7 cellular contexts compared by ENCODE assay signal in the genomic region with DNA sequence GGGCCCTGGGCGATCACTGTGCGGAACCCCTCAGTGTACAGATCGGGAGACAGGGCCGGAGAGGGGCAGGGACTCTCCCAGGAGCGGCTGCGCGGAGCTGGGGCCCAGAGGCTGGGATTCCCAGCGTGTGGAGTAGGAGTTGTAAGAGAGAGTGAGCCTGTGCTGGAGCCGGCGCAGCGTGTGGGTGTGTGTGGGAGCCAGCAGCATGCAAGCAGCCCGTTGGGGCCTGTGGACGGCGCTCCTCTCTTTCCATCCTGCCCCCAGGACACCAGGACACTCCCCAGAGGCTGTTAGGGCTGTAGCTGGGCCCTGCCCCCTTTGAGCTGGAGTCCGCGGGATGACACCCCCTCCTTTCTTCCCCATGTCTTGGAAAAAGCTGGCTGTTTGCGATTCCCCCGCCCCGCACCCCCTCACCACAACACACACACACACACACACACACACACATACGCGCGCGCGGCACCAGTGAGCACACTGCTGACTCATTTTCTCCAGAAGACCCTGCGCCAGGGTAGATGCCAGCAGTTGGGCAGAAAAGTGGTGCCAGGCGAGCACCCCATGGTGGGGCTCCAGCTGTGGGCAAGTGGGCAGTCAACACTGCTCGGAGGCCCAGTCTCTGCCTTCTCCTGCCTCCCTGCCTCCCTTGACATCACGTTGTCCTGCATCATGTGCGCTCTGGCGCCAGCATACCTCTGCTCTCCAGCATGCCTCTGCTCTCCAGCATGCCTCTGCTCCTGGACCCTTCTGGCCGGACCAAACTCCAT. TPM values are rescaled to one million over a fixed set of nuclear protein-coding genes. Genes with fewer than 3 reads are reported as not detected.
DNase-seq lines count a peak whose midpoint lies in the region; ATAC-seq, FAIRE-seq and TF ChIP-seq lines count a peak whose summit lies in the region.

No MANE protein-coding gene starts in this region.

- peak overlapping the region; percentile 74 to 94 for H3K4me2 ChIP-seq in H1 (ENCODE audit: insufficient read depth in 1 of 2, low read depth in 2 of 2, low read length in 2 of 2)

- peaks cover 8% of the 10 kb centered on the region for H3K36me3 Mint-ChIP-seq in HFFc6 (ENCODE audit: low read depth)
- peaks cover 1% of the 10 kb centered on the region for H3K36me3 Mint-ChIP-seq in activated CD4-positive, alpha-beta T cell treated with anti-CD3 and anti-CD28 coated beads, Interleukin-2, amount 10 ng/mL, durations not matched to agents 24 days and 14 days (ENCODE audit: low read depth)
- H3K36me3 Mint-ChIP-seq in memory B cell: no peaks in the 10 kb centered on the region

- TF ChIP-seq CTCF in HFFc6 (IDR thresholded peaks at IDR 0.05) (peak; percentile 34; the same call in 1 of the 2 replicates), H1 (IDR thresholded peaks at IDR 0.05; ENCODE audit: control extremely low read depth in 1 of 3, insufficient read depth in 1 of 3, low read depth in 1 of 3, low read length in 3 of 3) (peak in 1 of 3 experiments; percentile 15; a peak in 1 of 4 replicates)

- H2BK15ac ChIP-seq in H1 (ENCODE audit: low read length): peak overlapping the region; percentile 72; the same call in 1 of the 2 replicates

- H4K20me1 ChIP-seq in H1 (replicated peaks in 1 of 2; ENCODE audit: control insufficient read depth in 1 of 2, insufficient read depth in 2 of 2, low read length in 2 of 2): peaks cover 5 to 22% of the 10 kb centered on the region in 2 experiments

- H4K8ac ChIP-seq in H1 (ENCODE audit: extremely low read depth, insufficient read depth, low read length): no peak overlapping the region; the same call in 1 of the 2 replicates

- peak overlapping the region; percentile 98 for H3K4me3 Mint-ChIP-seq in HFFc6
- H3K4me3 Mint-ChIP-seq in activated CD4-positive, alpha-beta T cell treated with anti-CD3 and anti-CD28 coated beads, Interleukin-2, amount 10 ng/mL, durations not matched to agents 24 days and 14 days: peak overlapping the region; percentile 98
- peak overlapping the region; percentile 87 for H3K4me3 Mint-ChIP-seq in memory B cell
- H3K4me3 Mint-ChIP-seq in stimulated activated naive CD8-positive, alpha-beta T cell treated with anti-CD3 and anti-CD28 coated beads, Interleukin-15, amount 100 ng/mL, for 72 hours: peak overlapping the region; percentile 92 to 93

- H3K4ac ChIP-seq in H1 (replicated peaks; ENCODE audit: insufficient read length, low read depth, low read length): no peak overlapping the region

- H3K18ac ChIP-seq in H1 (ENCODE audit: extremely low read depth, low read length): peak overlapping the region; percentile 24; the same call in 1 of the 2 replicates

- H3K27me3 ChIP-seq in H1 (replicated peaks in 1 of 4; ENCODE audit: control insufficient read depth in 3 of 4, extremely low read depth in 1 of 4, insufficient read depth in 3 of 4, low read length in 3 of 4): peaks cover 4 to 26% (median 21%) of the 10 kb centered on the region in 4 experiments

- H2AFZ ChIP-seq in H1 (ENCODE audit: low read length): no peak overlapping the region

- no peak overlapping the region for H3K27ac ChIP-seq in H1 (ENCODE audit: low read depth, low read length)

- H2BK120ac ChIP-seq in H1 (replicated peaks; ENCODE audit: low read depth, low read length): no peak overlapping the region

- H3K9me3 Mint-ChIP-seq in HFFc6 (no peaks in the 10 kb centered on the region), memory B cell (no peaks in the 10 kb centered on the region)
- H3K9me3 Mint-ChIP-seq in activated CD4-positive, alpha-beta T cell treated with anti-CD3 and anti-CD28 coated beads, Interleukin-2, amount 10 ng/mL, durations not matched to agents 24 days and 14 days: no peaks in the 10 kb centered on the region
- no peaks in the 10 kb centered on the region for H3K9me3 Mint-ChIP-seq in stimulated activated naive CD8-positive, alpha-beta T cell treated with anti-CD3 and anti-CD28 coated beads, Interleukin-15, amount 100 ng/mL, for 72 hours

- H3K4me1 ChIP-seq in H1 (replicated peaks in 1 of 4; ENCODE audit: control insufficient read depth in 3 of 4, insufficient read depth in 4 of 4, low read length in 3 of 4): peaks cover 0 to 14% (median 11%) of the 10 kb centered on the region in 4 experiments; a peak in 6 of 7 replicates

- H3K27me3 Mint-ChIP-seq in HFFc6 (ENCODE audit: insufficient read depth): peaks cover 6% of the 10 kb centered on the region
- H3K27me3 Mint-ChIP-seq in activated CD4-positive, alpha-beta T cell treated with anti-CD3 and anti-CD28 coated beads, Interleukin-2, amount 10 ng/mL, durations not matched to agents 24 days and 14 days: peaks cover 38% of the 10 kb centered on the region
- H3K27me3 Mint-ChIP-seq in memory B cell: peaks cover 28% of the 10 kb centered on the region
- H3K27me3 Mint-ChIP-seq in stimulated activated naive CD8-positive, alpha-beta T cell treated with anti-CD3 and anti-CD28 coated beads, Interleukin-15, amount 100 ng/mL, for 72 hours: peaks cover 38% of the 10 kb centered on the region

- H2BK20ac ChIP-seq in H1 (ENCODE audit: low read length): no peak overlapping the region

- no peak overlapping the region for H3K14ac ChIP-seq in H1 (ENCODE audit: insufficient read length)

- peak overlapping the region; percentile 49 to 86 (median 70); a peak in 7 of 8 replicates for H3K4me3 ChIP-seq in H1 (ENCODE audit: extremely low read depth in 1 of 4, insufficient read depth in 2 of 4, low read depth in 3 of 4, low read length in 4 of 4)

- H4K5ac ChIP-seq in H1 (ENCODE audit: insufficient read length, low read depth, low read length): no peak overlapping the region

- CTCF ChIA-PET in H1 (lab: Charles Lee; ENCODE audit: partially characterized antibody): interaction anchor here (0.8 to 8.5 kb wide), 21 partner anchors 10 to 133 kb away, joined by 3 to 114 read pairs (median 5); no protein-coding TSS in a partner anchor

- H3K4me1 Mint-ChIP-seq in HFFc6 (ENCODE audit: low read depth): peaks cover 58% of the 10 kb centered on the region
- peaks cover 16% of the 10 kb centered on the region for H3K4me1 Mint-ChIP-seq in activated CD4-positive, alpha-beta T cell treated with anti-CD3 and anti-CD28 coated beads, Interleukin-2, amount 10 ng/mL, durations not matched to agents 24 days and 14 days
- peaks cover 13% of the 10 kb centered on the region for H3K4me1 Mint-ChIP-seq in memory B cell
- peaks cover 29% of the 10 kb centered on the region for H3K4me1 Mint-ChIP-seq in stimulated activated naive CD8-positive, alpha-beta T cell treated with anti-CD3 and anti-CD28 coated beads, Interleukin-15, amount 100 ng/mL, for 72 hours

- TF ChIP-seq POLR2A in H1 (IDR thresholded peaks at IDR 0.05; ENCODE audit: control extremely low read depth in 1 of 2, low read depth in 2 of 2, low read length in 2 of 2): no peak

- H2BK12ac ChIP-seq in H1 (ENCODE audit: low read depth, low read length): peak overlapping the region; percentile 19; the same call in 1 of the 2 replicates

- H3K9ac ChIP-seq in H1 (replicated peaks in 1 of 4; ENCODE audit: extremely low read depth in 1 of 4, low read depth in 3 of 4, low read length in 3 of 4): no peak overlapping the region

- H3K9me3 ChIP-seq in H1 (ENCODE audit: insufficient read depth in 2 of 2, low read depth in 1 of 2, low read length in 1 of 2): no peaks in the 10 kb centered on the region

- no peaks in the 10 kb centered on the region for H3K36me3 ChIP-seq in H1 (ENCODE audit: control insufficient read depth in 2 of 4, insufficient read depth in 4 of 4, low read length in 3 of 4)

- H3K56ac ChIP-seq in H1 (replicated peaks; ENCODE audit: insufficient read length, low read depth, low read length): no peak overlapping the region

- H4K91ac ChIP-seq in H1 (replicated peaks; ENCODE audit: insufficient read length, low read length): peak overlapping the region; percentile 40

- H3K23ac ChIP-seq in H1 (ENCODE audit: insufficient read length): no peak overlapping the region

- peaks cover 0 to 9% of the 10 kb centered on the region in 2 experiments; a peak in 1 of 4 replicates for H3K79me2 ChIP-seq in H1 (ENCODE audit: control insufficient read depth in 1 of 2, insufficient read depth in 2 of 2, low read length in 2 of 2)

- TF ChIP-seq RAD21 in H1 (IDR thresholded peaks at IDR 0.05 in 1 of 2, conservative IDR thresholded peaks at IDR 0.05 in 1 of 2; ENCODE audit: low read depth in 2 of 2, low read length in 2 of 2): peak in 1 of 2 experiments; percentile 2; a peak in 1 of 4 replicates

- ATAC-seq in memory B cell (ENCODE audit: low read depth) (no peak), GM19395 (IDR thresholded peaks at IDR 0.05; ENCODE audit: unreplicated experiment) (no peak), GM18498 (IDR thresholded peaks at IDR 0.05; ENCODE audit: unreplicated experiment) (no peak)
- peak; percentile 6 for ATAC-seq in stimulated activated naive CD8-positive, alpha-beta T cell treated with anti-CD3 and anti-CD28 coated beads, Interleukin-15, amount 100 ng/mL, for 72 hours

- H3K79me1 ChIP-seq in H1 (ENCODE audit: low read depth, low read length): peaks cover 5% of the 10 kb centered on the region; the same call in 1 of the 2 replicates

- 42% methylated on average over 29 of the region's 31 CpGs; no CpG with 5 or more reads in 1 of the 2 experiments for WGBS in H1 (ENCODE audit: extremely low coverage in 1 of 2, insufficient coverage in 1 of 2, insufficient read length in 1 of 2, insufficient replicate concordance in 2 of 2, low coverage in 1 of 2, low lambda C conversion rate in 2 of 2, missing lambda C conversion rate in 1 of 2), 2 experiments

- POLR2A ChIA-PET in H1 (lab: Charles Lee; ENCODE audit: partially characterized antibody): no interaction called here

- peak; percentile 88 for DNase-seq in HFFc6
- DNase-seq in activated CD4-positive, alpha-beta T cell treated with anti-CD3 and anti-CD28 coated beads, Interleukin-2, amount 10 ng/mL, durations not matched to agents 24 days and 14 days: peak; percentile 72
- DNase-seq in H1 (ENCODE audit: low read depth in 1 of 2, low spot score in 2 of 2): peak in 1 of 2 experiments; percentile 64
- no peak for DNase-seq in memory B cell (ENCODE audit: low spot score in 2 of 2)
- DNase-seq in stimulated activated naive CD8-positive, alpha-beta T cell treated with anti-CD3 and anti-CD28 coated beads, Interleukin-15, amount 100 ng/mL, for 72 hours: peak in 1 of 2 donors; percentile 28

- intact Hi-C loops in activated CD4-positive, alpha-beta T cell treated with anti-CD3 and anti-CD28 coated beads, Interleukin-2, amount 10 ng/mL, durations not matched to agents 24 days and 14 days (cut with micrococcal nuclease): loop anchor here (5.0 to 10.0 kb wide), 2 partner anchors 50 to 228 kb away; a partner anchor contains a TSS

- FAIRE-seq in H1 (lab: Jason Lieb, UNC): no peak

- no peak for TF ChIP-seq EP300 in H1 (IDR thresholded peaks at IDR 0.05; ENCODE audit: borderline replicate concordance in 1 of 2, low read depth in 2 of 2, low read length in 2 of 2)

- H2AK5ac ChIP-seq in H1 (ENCODE audit: low read depth, low read length): peak overlapping the region; percentile 59; the same call in 1 of the 2 replicates

- H3K23me2 ChIP-seq in H1 (ENCODE audit: low read depth, low read length): peaks cover 13% of the 10 kb centered on the region

- no peak overlapping the region for H2BK5ac ChIP-seq in H1 (ENCODE audit: low read depth, low read length)

- H3K27ac Mint-ChIP-seq in HFFc6: peak overlapping the region; percentile 91
- peak overlapping the region; percentile 92 for H3K27ac Mint-ChIP-seq in activated CD4-positive, alpha-beta T cell treated with anti-CD3 and anti-CD28 coated beads, Interleukin-2, amount 10 ng/mL, durations not matched to agents 24 days and 14 days
- peak overlapping the region; percentile 4 for H3K27ac Mint-ChIP-seq in memory B cell
- H3K27ac Mint-ChIP-seq in stimulated activated naive CD8-positive, alpha-beta T cell treated with anti-CD3 and anti-CD28 coated beads, Interleukin-15, amount 100 ng/mL, for 72 hours: peak overlapping the region; percentile 13 to 97

RNA-seq across cellular contexts. Expression of a gene that starts 1.5 kb away (rescaled TPM):
- 10 to 100 TPM; 22.2 to 24.1 (median 23.4) TPM for total RNA-seq in HFFc6 (2021; fragmentation: NEBNext Ultra II Directional; extraction: Animal tissue kit (Norgen Biotek cat#: 25700))
- total RNA-seq in activated CD4-positive, alpha-beta T cell treated with anti-CD3 and anti-CD28 coated beads, Interleukin-2, amount 10 ng/mL, durations not matched to agents 24 days and 14 days: 8.5 and 9.7 TPM in 2 replicates
- 22.5 and 22.8 TPM in 2 replicates for total RNA-seq in H1 (2021; fragmentation: NEBNext Ultra II Directional; extraction: Animal tissue kit (Norgen Biotek cat#: 25700))
- polyA plus RNA-seq in H1 (2011; rRNA removed): 15.1 and 26.0 TPM in 2 replicates
- polyA plus RNA-seq in H1 (2011; cell fraction: cytosol; rRNA removed): 17.3 TPM
- polyA plus RNA-seq in H1 (2011; cell fraction: nucleus; rRNA removed): 250 TPM
- 15.6 to 20.3 TPM (median 17.3 TPM) in 4 replicates for polyA plus RNA-seq in H1 (2012, experiment 1 of 2)
- polyA plus RNA-seq in H1 (2012, experiment 2 of 2): 4.8 TPM
- 17.7 TPM for polyA plus RNA-seq in H1 (2013, experiment 1 of 2)
- polyA plus RNA-seq in H1 (2013, experiment 2 of 2): 15.1 TPM
- 12.9 and 15.0 TPM in 2 replicates for polyA minus RNA-seq in H1 (2011; rRNA and poly(A)+ RNA removed)
- 7.2 TPM for polyA minus RNA-seq in H1 (2011; cell fraction: cytosol; rRNA and poly(A)+ RNA removed)
- polyA minus RNA-seq in H1 (2011; cell fraction: nucleus; rRNA and poly(A)+ RNA removed): 55.6 TPM

RNA-seq across cellular contexts. Expression of a gene that starts 57.7 kb away (rescaled TPM):
- total RNA-seq in HFFc6 (2021; fragmentation: NEBNext Ultra II Directional; extraction: Animal tissue kit (Norgen Biotek cat#: 25700)): not detected
- total RNA-seq in activated CD4-positive, alpha-beta T cell treated with anti-CD3 and anti-CD28 coated beads, Interleukin-2, amount 10 ng/mL, durations not matched to agents 24 days and 14 days: not detected in 2 replicates
- total RNA-seq in H1 (2021; fragmentation: NEBNext Ultra II Directional; extraction: Animal tissue kit (Norgen Biotek cat#: 25700)): 3.4 and 3.9 TPM in 2 replicates
- polyA plus RNA-seq in H1 (2011; rRNA removed): 2.9 and 5.2 TPM in 2 replicates
- 3.7 TPM for polyA plus RNA-seq in H1 (2011; cell fraction: cytosol; rRNA removed)
- 33.3 TPM for polyA plus RNA-seq in H1 (2011; cell fraction: nucleus; rRNA removed)
- polyA plus RNA-seq in H1 (2012, experiment 1 of 2): 2.9 to 3.5 TPM (median 3.4 TPM) in 4 replicates
- polyA plus RNA-seq in H1 (2012, experiment 2 of 2): 2.0 TPM
- 2.1 TPM for polyA plus RNA-seq in H1 (2013, experiment 1 of 2)
- polyA plus RNA-seq in H1 (2013, experiment 2 of 2): 1.1 TPM
- 3.6 and 4.0 TPM in 2 replicates for polyA minus RNA-seq in H1 (2011; rRNA and poly(A)+ RNA removed)
- 1.9 TPM for polyA minus RNA-seq in H1 (2011; cell fraction: cytosol; rRNA and poly(A)+ RNA removed)
- polyA minus RNA-seq in H1 (2011; cell fraction: nucleus; rRNA and poly(A)+ RNA removed): 3.6 TPM

Comparison
In these comparisons a context has a peak if more than half of its experiments do, and no peak if none do; other contexts are left out.
1. DNase-seq: peak in HFFc6 (single experiment) and activated CD4-positive, alpha-beta T cell treated with anti-CD3 and anti-CD28 coated beads, Interleukin-2, amount 10 ng/mL, durations not matched to agents 24 days and 14 days (single experiment); none in memory B cell (0 of 2).
2. H3K27ac Mint-ChIP-seq: peak in every context shown above with its lines; median percentile 92 in activated CD4-positive, alpha-beta T cell treated with anti-CD3 and anti-CD28 coated beads, Interleukin-2, amount 10 ng/mL, durations not matched to agents 24 days and 14 days; 91 in HFFc6; 55 in stimulated activated naive CD8-positive, alpha-beta T cell treated with anti-CD3 and anti-CD28 coated beads, Interleukin-15, amount 100 ng/mL, for 72 hours; 4 in memory B cell.
3. Peak in every context shown above with its lines, with median percentiles within 50 percentile points of each other: H3K4me3 Mint-ChIP-seq.